ENCODE assay signal across 7 cellular contexts in genomic region chr3:188432826-188433525, GRCh38.
DNase-seq lines count a peak whose midpoint lies in the region; ATAC-seq and TF ChIP-seq lines count a peak whose summit lies in the region.

No MANE protein-coding gene starts in this region.

- no peak overlapping the region for H3K4ac ChIP-seq in IMR-90 (ENCODE audit: low read depth, low read length)

- dilution Hi-C loops in IMR-90 (cut with HindIII; ENCODE audit: low sequenced_read_pairs, unreplicated experiment) = no loop called here

- no peak overlapping the region for H4K91ac ChIP-seq in IMR-90 (ENCODE audit: insufficient read depth, low read depth, low read length)

- H3K4me1 Mint-ChIP-seq in T-helper 2 cell treated with Interferon-gamma antibody and Interleukin-4, amounts not matched to agents 5 μg/mL and 100 μg/mL, for 36 hours (ENCODE audit: low read depth) = peaks cover 32% of the 10 kb centered on the region

- WGBS in IMR-90 (ENCODE audit: extremely low coverage in 2 of 2, insufficient read length in 1 of 2), 2 experiments = no CpG with 5 or more reads among the region's 6 CpGs
- 40 to 54% (median 49%) methylated on average over 6 of the region's 6 CpGs for WGBS in spleen, 5 donors

- no peak overlapping the region for H3K9ac ChIP-seq in IMR-90 (ENCODE audit: low read depth, low read length)

- TF ChIP-seq POLR2A in IMR-90 (IDR thresholded peaks at IDR 0.05; ENCODE audit: low read depth, low read length) = no peak
- no peak for TF ChIP-seq POLR2A in spleen (IDR thresholded peaks at IDR 0.05)

- no TSS peak for BruUV-seq in IMR-90 (replicated peaks; lab: Mats Ljungman, UMichigan)

- CTCF ChIA-PET in IMR-90 (lab: Yijun Ruan, JAX) = interaction anchor here (0.7 kb wide), 1 partner anchor 13 kb away, joined by 4 read pairs; no protein-coding TSS in a partner anchor

- ATAC-seq in IMR-90 (ENCODE audit: low read depth) (peak; percentile 74), left cardiac atrium (peak; percentile 78 to 79), GM21528 (IDR thresholded peaks at IDR 0.05; ENCODE audit: low FRiP score, unreplicated experiment) (no peak)

- H3K27ac Mint-ChIP-seq in T-helper 2 cell treated with Interferon-gamma antibody and Interleukin-4, amounts not matched to agents 5 μg/mL and 100 μg/mL, for 36 hours = peak overlapping the region; percentile 80

- H3K27me3 ChIP-seq in IMR-90 (ENCODE audit: control insufficient read depth, insufficient read depth, low read length) (no peaks in the 10 kb centered on the region), spleen (replicated peaks in 1 of 7) (no peaks in the 10 kb centered on the region)

- H3K9me3 ChIP-seq in IMR-90 (ENCODE audit: control insufficient read depth, insufficient read depth, low read length) (no peaks in the 10 kb centered on the region), spleen (no peaks in the 10 kb centered on the region)

- peak overlapping the region; percentile 64; the same call in 1 of the 2 replicates for H2AK5ac ChIP-seq in IMR-90 (ENCODE audit: low read depth, low read length)

- H2AFZ ChIP-seq in IMR-90 (replicated peaks; ENCODE audit: low read length, poor library complexity) = no peak overlapping the region

- H3K36me3 ChIP-seq in IMR-90 (ENCODE audit: control insufficient read depth, insufficient read depth, low read length) (peaks cover 2% of the 10 kb centered on the region), spleen (no peaks in the 10 kb centered on the region)

- H3K4me2 ChIP-seq in IMR-90 (ENCODE audit: low read depth, low read length) = no peak overlapping the region

- H2BK5ac ChIP-seq in IMR-90 (ENCODE audit: low read depth, low read length, poor library complexity, severe bottlenecking) = peak overlapping the region; percentile 41

- H3K36me3 Mint-ChIP-seq in T-helper 2 cell treated with Interferon-gamma antibody and Interleukin-4, amounts not matched to agents 5 μg/mL and 100 μg/mL, for 36 hours (ENCODE audit: low read depth) = peaks cover 24% of the 10 kb centered on the region

- H3K27ac ChIP-seq in IMR-90 (ENCODE audit: insufficient read depth, low read length) (no peak overlapping the region), spleen (peak overlapping the region; percentile 28 to 87 (median 80))

- no peak overlapping the region for H2BK15ac ChIP-seq in IMR-90 (ENCODE audit: low read depth, low read length)

- H3K4me3 ChIP-seq in IMR-90 (ENCODE audit: insufficient read depth, low read depth, low read length) (no peak overlapping the region), spleen (peak overlapping the region in 1 of 8 donors; percentile 10)

- H4K20me1 ChIP-seq in IMR-90 (ENCODE audit: insufficient read depth, low read length) = peaks cover 6% of the 10 kb centered on the region

- H2AK9ac ChIP-seq in IMR-90 (replicated peaks; ENCODE audit: low read depth, low read length, poor library complexity) = no peak overlapping the region

- no peaks in the 10 kb centered on the region for H3K27me3 Mint-ChIP-seq in T-helper 2 cell treated with Interferon-gamma antibody and Interleukin-4, amounts not matched to agents 5 μg/mL and 100 μg/mL, for 36 hours (ENCODE audit: low read depth)

- in situ Hi-C loops in IMR-90 (cut with MboI; ENCODE audit: low sequenced_read_pairs) = no loop called here

- H3K79me1 ChIP-seq in IMR-90 (ENCODE audit: low read depth in 1 of 2, low read length in 2 of 2) = peaks cover 38 to 71% of the 10 kb centered on the region in 2 experiments

- H3K56ac ChIP-seq in IMR-90 (ENCODE audit: extremely low read depth, insufficient read depth, low read length) = no peak overlapping the region

- DNase-seq in IMR-90 = peak; percentile 59
- no peak for DNase-seq in T-helper 2 cell treated with Interferon-gamma antibody and Interleukin-4, amounts not matched to agents 5 μg/mL and 100 μg/mL, for 36 hours (ENCODE audit: low spot score)
- no peak for DNase-seq in left cardiac atrium
- DNase-seq in spleen = no peak
- no peak for DNase-seq in stimulated activated CD4-positive, alpha-beta T cell treated with anti-CD3 and anti-CD28 coated beads, Interleukin-15, amount 100 ng/mL, for 24 hours
- no peak for DNase-seq in activated gamma-delta T cell (lab: John Stamatoyannopoulos, UW)

- intact Hi-C loops in IMR-90 (cut with micrococcal nuclease) (no loop called here), left cardiac atrium (cut with DNase I) (no loop called here), spleen (cut with DNase I; ENCODE audit: low total_unique reads) (no loop called here)

- peak overlapping the region; percentile 20; the same call in 1 of the 2 replicates for H3K18ac ChIP-seq in IMR-90 (ENCODE audit: low read depth, low read length)

- peak overlapping the region; percentile 65 for H3K4me3 Mint-ChIP-seq in T-helper 2 cell treated with Interferon-gamma antibody and Interleukin-4, amounts not matched to agents 5 μg/mL and 100 μg/mL, for 36 hours

- H3K4me1 ChIP-seq in IMR-90 (ENCODE audit: control insufficient read depth, insufficient read depth, low read length) (peaks cover 12% of the 10 kb centered on the region), spleen (peaks cover 21 to 88% (median 55%) of the 10 kb centered on the region in 6 donors)

- H4K8ac ChIP-seq in IMR-90 (ENCODE audit: low read depth in 2 of 2, low read length in 2 of 2) = no peak overlapping the region

- no peak overlapping the region for H3K23ac ChIP-seq in IMR-90 (ENCODE audit: low read depth, low read length)

- H2BK120ac ChIP-seq in IMR-90 (ENCODE audit: low read depth, low read length) = no peak overlapping the region

- POLR2A ChIA-PET in IMR-90 (lab: Charles Lee; ENCODE audit: unreplicated experiment) = no interaction called here

- H4K5ac ChIP-seq in IMR-90 (ENCODE audit: low read depth, low read length) = peak overlapping the region; percentile 25; the same call in 1 of the 2 replicates

- no peak for TF ChIP-seq CTCF in IMR-90 (conservative IDR thresholded peaks at IDR 0.05; ENCODE audit: low read depth, low read length)
- TF ChIP-seq CTCF in spleen (IDR thresholded peaks at IDR 0.05 in 8 of 11, conservative IDR thresholded peaks at IDR 0.05 in 3 of 11) = no peak

- no peak overlapping the region for H2BK20ac ChIP-seq in IMR-90 (ENCODE audit: low read depth, low read length)

- peaks cover 15% of the 10 kb centered on the region for H3K9me1 ChIP-seq in IMR-90 (ENCODE audit: insufficient read depth, low read length)

- TF ChIP-seq RAD21 in IMR-90 (IDR thresholded peaks at IDR 0.05; ENCODE audit: low read length) = no peak

- peaks cover 3% of the 10 kb centered on the region for H3K9me3 Mint-ChIP-seq in T-helper 2 cell treated with Interferon-gamma antibody and Interleukin-4, amounts not matched to agents 5 μg/mL and 100 μg/mL, for 36 hours

- H3K14ac ChIP-seq in IMR-90 (replicated peaks; ENCODE audit: low read depth, low read length) = peak overlapping the region; percentile 69; the same call in 1 of the 2 replicates

TF ChIP-seq in IMR-90, 13 proteins besides CTCF, POLR2A, EP300 and RAD21:
- no peak for TF ChIP-seq MAZ (IDR thresholded peaks at IDR 0.05; ENCODE audit: borderline replicate concordance, low read depth, low read length)
- TF ChIP-seq CHD1 (IDR thresholded peaks at IDR 0.05; ENCODE audit: low read depth, low read length) = no peak
- no peak for TF ChIP-seq RFX5 (IDR thresholded peaks at IDR 0.05; ENCODE audit: low read depth, low read length)
- TF ChIP-seq MAFK (IDR thresholded peaks at IDR 0.05; ENCODE audit: low read depth, low read length) = no peak
- TF ChIP-seq ELK1 (IDR thresholded peaks at IDR 0.05; ENCODE audit: borderline replicate concordance, low read depth, low read length) = no peak
- TF ChIP-seq USF2 (IDR thresholded peaks at IDR 0.05; ENCODE audit: low read depth, low read length) = no peak
- no peak for TF ChIP-seq FOS (IDR thresholded peaks at IDR 0.05; ENCODE audit: low read depth, low read length)
- no peak for TF ChIP-seq RCOR1 (IDR thresholded peaks at IDR 0.05; ENCODE audit: insufficient replicate concordance, low read length)
- TF ChIP-seq MXI1 (IDR thresholded peaks at IDR 0.05; ENCODE audit: borderline replicate concordance, low read depth, low read length) = no peak
- TF ChIP-seq NFE2L2 (IDR thresholded peaks at IDR 0.05; ENCODE audit: low read depth, low read length) = no peak
- TF ChIP-seq SMC3 (IDR thresholded peaks at IDR 0.05; ENCODE audit: low read depth, low read length) = no peak
- no peak for TF ChIP-seq CEBPB (IDR thresholded peaks at IDR 0.05; ENCODE audit: low read depth, low read length)
- no peak for TF ChIP-seq BHLHE40 (IDR thresholded peaks at IDR 0.05; ENCODE audit: low read depth, low read length)
